ENCODE assay signal across 8 cellular contexts in the genomic region with DNA sequence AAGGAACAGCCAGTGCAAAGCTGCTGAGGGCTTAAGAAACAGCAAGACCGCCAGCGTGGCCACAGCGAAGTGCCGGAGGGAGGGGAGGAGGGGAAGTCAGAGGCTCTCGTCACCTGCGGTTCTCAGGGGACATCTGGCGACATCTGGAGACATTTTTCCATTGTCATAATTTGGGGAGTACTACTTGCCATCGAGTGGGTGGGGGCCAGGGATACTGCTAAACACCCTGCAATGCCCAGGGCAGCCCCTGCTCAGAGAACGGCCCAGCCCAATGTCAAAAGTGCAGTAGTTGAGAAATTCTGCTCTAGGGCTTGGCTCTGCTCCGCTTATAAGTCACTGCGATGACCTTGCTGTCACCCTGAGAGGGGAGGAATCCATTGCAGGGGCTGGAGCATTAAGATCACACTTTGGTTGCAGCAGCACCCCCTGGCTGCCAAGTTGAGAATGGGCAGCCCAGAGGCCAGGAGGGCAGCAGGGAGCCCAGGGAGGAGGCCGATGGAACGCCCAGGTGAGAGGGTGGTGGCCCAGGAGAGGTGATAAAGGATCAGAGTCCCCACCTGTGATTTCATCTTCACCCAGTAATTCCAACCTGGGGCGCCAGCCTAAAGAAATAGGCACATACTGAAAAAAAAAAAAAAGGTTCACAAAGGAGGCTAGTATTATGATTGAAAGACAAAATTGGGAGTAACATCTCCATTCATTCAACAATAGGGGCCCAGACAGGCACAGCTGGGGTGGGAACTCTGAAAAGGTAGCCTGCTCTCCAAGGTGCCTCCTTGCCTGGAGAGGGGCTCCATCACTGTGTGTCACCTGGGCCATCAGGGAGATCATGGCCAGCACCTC.
DNase-seq lines count a peak whose midpoint lies in the region; ATAC-seq and TF ChIP-seq lines count a peak whose summit lies in the region.

No MANE protein-coding gene starts in this region.

- H3K4me3 Mint-ChIP-seq in activated CD4-positive, alpha-beta T cell treated with anti-CD3 and anti-CD28 coated beads, Interleukin-2, amount 10 ng/mL, durations not matched to agents 24 days and 14 days: no peak overlapping the region
- no peak overlapping the region for H3K4me3 Mint-ChIP-seq in activated naive CD8-positive, alpha-beta T cell treated with anti-CD3 and anti-CD28 coated beads, Interleukin-2, amount 50 U/mL, for 24 hours

- H3K36me3 ChIP-seq in kidney epithelial cell (ENCODE audit: control insufficient read depth, insufficient read depth, low read length) (no peaks in the 10 kb centered on the region), vagina (no peaks in the 10 kb centered on the region), aorta (ENCODE audit: control insufficient read depth in 1 of 2, insufficient read depth in 2 of 2, low read length in 1 of 2) (no peaks in the 10 kb centered on the region)

- DNase-seq in activated CD4-positive, alpha-beta T cell treated with anti-CD3 and anti-CD28 coated beads, Interleukin-2, amount 10 ng/mL, durations not matched to agents 24 days and 14 days: peak; percentile 69
- DNase-seq in activated CD4-positive, alpha-beta T cell treated with anti-CD3 and anti-CD28 coated beads, Interleukin-2, amount 50 U/mL, for 4 hours: no peak
- DNase-seq in Jurkat, Clone E6-1 (ENCODE audit: low read depth, low spot score): peak; percentile 67
- DNase-seq in activated naive CD8-positive, alpha-beta T cell treated with anti-CD3 and anti-CD28 coated beads, Interleukin-2, amount 50 U/mL, for 24 hours: peak; percentile 39
- DNase-seq in kidney epithelial cell (ENCODE audit: low read depth) (no peak), vagina (ENCODE audit: extremely low spot score in 2 of 2) (no peak), aorta (no peak)

- H3K27ac Mint-ChIP-seq in activated CD4-positive, alpha-beta T cell treated with anti-CD3 and anti-CD28 coated beads, Interleukin-2, amount 10 ng/mL, durations not matched to agents 24 days and 14 days: no peak overlapping the region
- no peak overlapping the region for H3K27ac Mint-ChIP-seq in activated naive CD8-positive, alpha-beta T cell treated with anti-CD3 and anti-CD28 coated beads, Interleukin-2, amount 50 U/mL, for 24 hours

- H3K4me1 Mint-ChIP-seq in activated CD4-positive, alpha-beta T cell treated with anti-CD3 and anti-CD28 coated beads, Interleukin-2, amount 10 ng/mL, durations not matched to agents 24 days and 14 days: no peaks in the 10 kb centered on the region
- no peaks in the 10 kb centered on the region for H3K4me1 Mint-ChIP-seq in activated naive CD8-positive, alpha-beta T cell treated with anti-CD3 and anti-CD28 coated beads, Interleukin-2, amount 50 U/mL, for 24 hours

- intact Hi-C loops in activated CD4-positive, alpha-beta T cell treated with anti-CD3 and anti-CD28 coated beads, Interleukin-2, amount 10 ng/mL, durations not matched to agents 24 days and 14 days (cut with micrococcal nuclease): loop anchor here (2.0 kb wide), 1 partner anchor 497 kb away; no protein-coding TSS in a partner anchor
- intact Hi-C loops in vagina (cut with DNase I) (no loop called here), aorta (cut with DNase I) (no loop called here)

- TF ChIP-seq CTCF in kidney epithelial cell (IDR thresholded peaks at IDR 0.05; ENCODE audit: insufficient read depth, low read length, poor library complexity, severe bottlenecking) (peak; percentile 66), vagina (IDR thresholded peaks at IDR 0.05) (peak in 2 of 3 experiments; percentile 40 to 51)

- no peak for TF ChIP-seq POLR2A in vagina (IDR thresholded peaks at IDR 0.05)

- no peaks in the 10 kb centered on the region for H3K9me3 Mint-ChIP-seq in activated CD4-positive, alpha-beta T cell treated with anti-CD3 and anti-CD28 coated beads, Interleukin-2, amount 10 ng/mL, durations not matched to agents 24 days and 14 days
- no peaks in the 10 kb centered on the region for H3K9me3 Mint-ChIP-seq in activated naive CD8-positive, alpha-beta T cell treated with anti-CD3 and anti-CD28 coated beads, Interleukin-2, amount 50 U/mL, for 24 hours

- H3K4me3 ChIP-seq in Jurkat, Clone E6-1 (ENCODE audit: low read length): no peak overlapping the region
- H3K4me3 ChIP-seq in kidney epithelial cell (ENCODE audit: low read depth, low read length) (no peak overlapping the region), vagina (no peak overlapping the region), aorta (ENCODE audit: low read length in 2 of 2) (no peak overlapping the region)

- ATAC-seq in activated naive CD8-positive, alpha-beta T cell treated with anti-CD3 and anti-CD28 coated beads, Interleukin-2, amount 50 U/mL, for 24 hours: no peak
- no peak for ATAC-seq in HG02938 (IDR thresholded peaks at IDR 0.05; ENCODE audit: unreplicated experiment)
- ATAC-seq in aorta (ENCODE audit: low FRiP score): no peak

- no peaks in the 10 kb centered on the region for H3K36me3 Mint-ChIP-seq in activated CD4-positive, alpha-beta T cell treated with anti-CD3 and anti-CD28 coated beads, Interleukin-2, amount 10 ng/mL, durations not matched to agents 24 days and 14 days (ENCODE audit: low read depth)
- H3K36me3 Mint-ChIP-seq in activated naive CD8-positive, alpha-beta T cell treated with anti-CD3 and anti-CD28 coated beads, Interleukin-2, amount 50 U/mL, for 24 hours (ENCODE audit: low read depth): no peaks in the 10 kb centered on the region

- no peaks in the 10 kb centered on the region for H3K27me3 Mint-ChIP-seq in activated CD4-positive, alpha-beta T cell treated with anti-CD3 and anti-CD28 coated beads, Interleukin-2, amount 10 ng/mL, durations not matched to agents 24 days and 14 days
- no peaks in the 10 kb centered on the region for H3K27me3 Mint-ChIP-seq in activated naive CD8-positive, alpha-beta T cell treated with anti-CD3 and anti-CD28 coated beads, Interleukin-2, amount 50 U/mL, for 24 hours

- H3K27ac ChIP-seq in vagina (peak overlapping the region; percentile 48), aorta (ENCODE audit: low read depth in 1 of 2, low read length in 2 of 2) (no peak overlapping the region)

- 35 to 40% methylated on average over 14 of the region's 14 CpGs for WGBS in aorta, 2 donors

- H3K9me3 ChIP-seq in vagina: no peaks in the 10 kb centered on the region
- peaks cover 1% of the 10 kb centered on the region for H3K9me3 ChIP-seq in aorta (ENCODE audit: control insufficient read depth, low read length)

- H3K4me1 ChIP-seq in vagina (peaks cover 49% of the 10 kb centered on the region), aorta (ENCODE audit: control insufficient read depth in 1 of 2, insufficient read depth in 2 of 2, low read length in 2 of 2) (no peaks in the 10 kb centered on the region)

- H3K27me3 ChIP-seq in kidney epithelial cell (ENCODE audit: control insufficient read depth, insufficient read depth, low read length) (no peaks in the 10 kb centered on the region), vagina (no peaks in the 10 kb centered on the region), aorta (ENCODE audit: control insufficient read depth in 1 of 2, insufficient read depth in 2 of 2, low read length in 1 of 2) (no peaks in the 10 kb centered on the region)

Comparison
In these comparisons a context has a peak if more than half of its experiments do, and no peak if none do; other contexts are left out.
1. DNase-seq: peak in activated CD4-positive, alpha-beta T cell treated with anti-CD3 and anti-CD28 coated beads, Interleukin-2, amount 10 ng/mL, durations not matched to agents 24 days and 14 days (single experiment), Jurkat, Clone E6-1 (single experiment) and activated naive CD8-positive, alpha-beta T cell treated with anti-CD3 and anti-CD28 coated beads, Interleukin-2, amount 50 U/mL, for 24 hours (single experiment); none in activated CD4-positive, alpha-beta T cell treated with anti-CD3 and anti-CD28 coated beads, Interleukin-2, amount 50 U/mL, for 4 hours (0 of 2), kidney epithelial cell (single experiment), vagina (0 of 2) and aorta (0 of 2).